11 cellular contexts compared by ENCODE assay signal in genomic region chr2:208311954-208312353, GRCh38. TPM values are rescaled to one million over a fixed set of nuclear protein-coding genes. Genes with fewer than 3 reads are reported as not detected.
DNase-seq lines count a peak whose midpoint lies in the region; ATAC-seq, FAIRE-seq and TF ChIP-seq lines count a peak whose summit lies in the region.
"Had no signal": no experiment of that assay in that cellular context is flagged by ENCODE, and none has a peak within 500 bp of the region (broad histone marks: within the 10 kb centered on the region; RNA-seq: fewer than 3 reads in every experiment).

No MANE protein-coding gene starts in this region.

- TF ChIP-seq POLR2A in GM12878 (IDR thresholded peaks at IDR 0.05; ENCODE audit: low read depth, low read length) = no peak
- no peak for TF ChIP-seq POLR2A in esophagus squamous epithelium (IDR thresholded peaks at IDR 0.05)

- ATAC-seq in GM19372 (IDR thresholded peaks at IDR 0.05; ENCODE audit: low read depth, unreplicated experiment) = peak; percentile 44
- peak; percentile 58 for ATAC-seq in HG03045 (IDR thresholded peaks at IDR 0.05; ENCODE audit: unreplicated experiment)
- ATAC-seq in GM12878 = peak; percentile 84

- H3K27ac ChIP-seq in GM12878 (ENCODE audit: control insufficient read depth, insufficient read depth) = peak overlapping the region; percentile 76
- H3K27ac ChIP-seq in kidney (ENCODE audit: low read depth in 2 of 2, low read length in 2 of 2) = no peak overlapping the region
- no peak overlapping the region for H3K27ac ChIP-seq in esophagus squamous epithelium
- H3K27ac ChIP-seq: hepatocyte had no signal

- WGBS in GM12878 (ENCODE audit: insufficient coverage, insufficient replicate concordance, low lambda C conversion rate, missing lambda C conversion rate) = 10% methylated on average over 4 of the region's 4 CpGs
- WGBS in esophagus squamous epithelium, 2 donors = 44 to 61% methylated on average over 4 of the region's 4 CpGs

- H3K9ac ChIP-seq in GM12878 (ENCODE audit: control insufficient read depth, insufficient read depth, low read length) = no peak overlapping the region
- no peak overlapping the region for H3K9ac ChIP-seq in kidney (ENCODE audit: low read length in 2 of 2)

- no peaks in the 10 kb centered on the region for H3K9me3 ChIP-seq in GM12878 (replicated peaks; ENCODE audit: control insufficient read depth, insufficient read depth, low read length)
- H3K9me3 ChIP-seq in kidney (ENCODE audit: control insufficient read depth in 1 of 2, low read length in 2 of 2) = no peaks in the 10 kb centered on the region
- no peaks in the 10 kb centered on the region for H3K9me3 ChIP-seq in esophagus squamous epithelium

- no TSS peak for BruUV-seq in GM12878 (replicated peaks; lab: Mats Ljungman, UMichigan)

- peaks cover 9% of the 10 kb centered on the region for H3K79me2 ChIP-seq in GM12878 (ENCODE audit: control insufficient read depth, insufficient read depth, low read length)
- H3K79me2 ChIP-seq: hepatocyte had no signal

- H3K27me3 ChIP-seq in GM12878 (replicated peaks in 1 of 2; ENCODE audit: control insufficient read depth in 2 of 2, insufficient read depth in 2 of 2, low read length in 1 of 2) (no peaks in the 10 kb centered on the region), esophagus squamous epithelium (no peaks in the 10 kb centered on the region)
- H3K27me3 ChIP-seq: hepatocyte had no signal

- RAD21 ChIA-PET in GM12878 (lab: Charles Lee; ENCODE audit: unreplicated experiment) = interaction anchor here (0.6 to 2.4 kb wide), 12 partner anchors 9 to 60 kb away, joined by 3 to 16 read pairs (median 6); partner anchors contain the start of genes IDH1 and PIKFYVE

- H3K4me3 ChIP-seq in GM08714 (ENCODE audit: low read length) (peak overlapping the region; percentile 57; the same call in 1 of the 2 replicates), GM12878 (peak overlapping the region; percentile 71), kidney (ENCODE audit: low read length in 2 of 2) (no peak overlapping the region), esophagus squamous epithelium (no peak overlapping the region)
- H3K4me3 ChIP-seq: hepatocyte had no signal

- H3K4me2 ChIP-seq in GM12878 (ENCODE audit: control insufficient read depth, insufficient read depth) = peak overlapping the region; percentile 51

- FAIRE-seq in GM12878 (lab: Jason Lieb, UNC) (no peak), kidney (lab: Jason Lieb, UNC) (no peak)

- in situ Hi-C loops in GM12878 (cut with MboI) = no loop called here

- intact Hi-C loops in GM12878 (cut with micrococcal nuclease; ENCODE audit: unreplicated experiment) = loop anchor here (2.0 kb wide), 1 partner anchor 17 kb away; no protein-coding TSS in a partner anchor
- intact Hi-C loops in kidney (cut with DNase I) = no loop called here
- intact Hi-C loops in esophagus squamous epithelium (cut with DNase I) = no loop called here

- TF ChIP-seq CTCF in GM12878 (IDR thresholded peaks at IDR 0.05 in 2 of 3, conservative IDR thresholded peaks at IDR 0.05 in 1 of 3; ENCODE audit: control insufficient read depth in 2 of 3, extremely low read depth in 1 of 3, insufficient read depth in 1 of 3, low read depth in 3 of 3, low read length in 3 of 3) (no peak), kidney (IDR thresholded peaks at IDR 0.05; ENCODE audit: borderline replicate concordance, extremely low read depth, insufficient read depth) (no peak), esophagus squamous epithelium (IDR thresholded peaks at IDR 0.05) (no peak)

- SMC1A ChIA-PET in GM12878 (lab: Charles Lee; ENCODE audit: uncharacterized antibody, unreplicated experiment) = interaction anchor here (1.2 to 5.8 kb wide), 12 partner anchors 9 to 136 kb away, joined by 3 to 77 read pairs (median 5); partner anchors contain the start of genes IDH1 and PIKFYVE

- H2AFZ ChIP-seq in GM12878 (ENCODE audit: control insufficient read depth, low read depth, low read length) = no peak overlapping the region
- H2AFZ ChIP-seq: hepatocyte had no signal

- DNase-seq in GM12878 (ENCODE audit: low read depth, low spot score) (no peak), epidermal melanocyte (ENCODE audit: insufficient read length, low spot score) (no peak), NCI-H446 (lab: John Stamatoyannopoulos, UW) (no peak), kidney (no peak), esophagus squamous epithelium (lab: John Stamatoyannopoulos, UW) (no peak)
- DNase-seq: HFFc6, NCI-H510A treated with DMSO at 0.1 percent for 48 hours had no signal

- TF ChIP-seq RAD21 in GM12878 (IDR thresholded peaks at IDR 0.05; ENCODE audit: insufficient read depth, low read depth, low read length) = no peak

- CTCF ChIA-PET in GM12878 (lab: Yijun Ruan, JAX) = interaction anchor here (1.0 to 3.1 kb wide), 9 partner anchors 8 to 565 kb away, joined by 3 to 24 read pairs (median 6); partner anchors contain the start of genes IDH1 and PIKFYVE

- H3K4me1 ChIP-seq in GM12878 (ENCODE audit: control insufficient read depth, insufficient read depth, low read length) = peaks cover 13% of the 10 kb centered on the region
- H3K4me1 ChIP-seq in kidney (ENCODE audit: control insufficient read depth in 1 of 2, insufficient read depth in 1 of 2, low read depth in 1 of 2, low read length in 2 of 2) = no peaks in the 10 kb centered on the region
- H3K4me1 ChIP-seq in esophagus squamous epithelium = peaks cover 0 to 7% (median 0%) of the 10 kb centered on the region in 3 donors

- POLR2A ChIA-PET in GM12878 (lab: Charles Lee) = interaction anchor here (1.2 to 6.0 kb wide), 4 partner anchors 9 to 58 kb away, joined by 5 to 68 read pairs (median 16); partner anchors contain the start of genes IDH1 and PIKFYVE

- no peaks in the 10 kb centered on the region for H4K20me1 ChIP-seq in GM12878 (ENCODE audit: control insufficient read depth, insufficient read depth)

- TF ChIP-seq EP300 in GM12878 (IDR thresholded peaks at IDR 0.05; ENCODE audit: borderline replicate concordance in 1 of 2, control insufficient read depth in 1 of 2, low read depth in 2 of 2, low read length in 2 of 2) = no peak

- H3K36me3 ChIP-seq in GM12878 (ENCODE audit: control insufficient read depth in 2 of 2, insufficient read depth in 2 of 2, low read length in 1 of 2) (peaks cover 0 to 8% of the 10 kb centered on the region in 2 experiments; a peak in 2 of 4 replicates), kidney (ENCODE audit: control insufficient read depth in 1 of 2, insufficient read depth in 2 of 2, low read length in 2 of 2) (peaks cover 7 to 13% of the 10 kb centered on the region in 2 donors), esophagus squamous epithelium (peaks cover 0 to 41% (median 8%) of the 10 kb centered on the region in 3 donors)

TF ChIP-seq in GM12878, 131 proteins besides CTCF, POLR2A, EP300 and RAD21 (continues in another document):
- no peak for TF ChIP-seq SMC3 (IDR thresholded peaks at IDR 0.05; ENCODE audit: borderline replicate concordance, low read length)
- TF ChIP-seq CHD2 (IDR thresholded peaks at IDR 0.05; ENCODE audit: borderline replicate concordance, low read depth, low read length) = no peak
- TF ChIP-seq KAT2A (conservative IDR thresholded peaks at IDR 0.05; ENCODE audit: control insufficient read depth, low read depth, low read length) = no peak
- no peak for TF ChIP-seq SRF (IDR thresholded peaks at IDR 0.05; ENCODE audit: low read depth in 2 of 2, low read length in 2 of 2)
- TF ChIP-seq TAF1 (IDR thresholded peaks at IDR 0.05; ENCODE audit: borderline replicate concordance, low read depth, low read length) = peak; percentile 53; the same call in 1 of the 2 replicates
- no peak for TF ChIP-seq KDM1A (IDR thresholded peaks at IDR 0.05; ENCODE audit: borderline replicate concordance)
- TF ChIP-seq MYB (IDR thresholded peaks at IDR 0.05; ENCODE audit: borderline replicate concordance, low read depth, low read length) = no peak

RNA-seq across cellular contexts. Expression of gene PIKFYVE, which starts 45.9 kb away (rescaled TPM):
- total RNA-seq in GM12878 (2013; cell fraction: nucleolus; rRNA removed) = 180 and 182 TPM in 2 replicates
- 26.8 and 31.3 TPM in 2 replicates for total RNA-seq in GM12878 (2014; rRNA removed)
- 28.4 and 29.9 TPM in 2 replicates for total RNA-seq in GM12878 (2014; rRNA removed; fragmentation: Illumina TruSeq; extraction: Trizol)
- 21.1 and 21.2 TPM in 2 replicates for total RNA-seq in GM12878 (2021)
- polyA plus RNA-seq in GM12878 (2011; ENCODE audit: low read depth) = 7.8 TPM
- polyA plus RNA-seq in GM12878 (2011; rRNA removed) = 41.7 and 57.9 TPM in 2 replicates
- polyA plus RNA-seq in GM12878 (2011; cell fraction: cytosol; rRNA removed) = 18.5 and 21.3 TPM in 2 replicates
- 52.2 and 58.8 TPM in 2 replicates for polyA plus RNA-seq in GM12878 (2011; cell fraction: nucleus; rRNA removed)
- polyA plus RNA-seq in GM12878 (2012) = 9.9 and 11.6 TPM in 2 replicates
- polyA plus RNA-seq in GM12878 (2014; fragmentation: Illumina TruSeq; extraction: Trizol) = 24.5 and 31.0 TPM in 2 replicates
- polyA plus RNA-seq in GM12878 (2014; fragmentation: Nextera tagmentation; extraction: Ambion mirVana) = 1 to 10 TPM; 5.2 to 5.5 TPM
- 15.6 and 18.0 TPM in 2 replicates for polyA plus RNA-seq in GM12878 (2014; rRNA removed)
- polyA plus RNA-seq in GM12878 (2016; fragmentation: Nextera tagmentation; extraction: Ambion mirVana) = 1 to 10 TPM; 9.6 to 9.9 TPM
- polyA minus RNA-seq in GM12878 (2011; rRNA and poly(A)+ RNA removed) = 89.7 and 93.4 TPM in 2 replicates
- 21.1 and 26.6 TPM in 2 replicates for polyA minus RNA-seq in GM12878 (2011; cell fraction: cytosol; rRNA and poly(A)+ RNA removed)
- 90.8 and 125 TPM in 2 replicates for polyA minus RNA-seq in GM12878 (2011; cell fraction: nucleus; rRNA and poly(A)+ RNA removed)
- 31.5 TPM for total RNA-seq in kidney
- 3.4 TPM for polyA plus RNA-seq in kidney (ENCODE audit: insufficient read depth, low read depth, low replicate concordance)
- total RNA-seq in esophagus squamous epithelium = 10 to 100 TPM; 10.5 to 25.7 (median 12.5) TPM

RNA-seq across cellular contexts. Expression of gene IDH1, which starts 57.1 kb away (rescaled TPM):
- 79.4 and 80.2 TPM in 2 replicates for total RNA-seq in GM12878 (2013; cell fraction: nucleolus; rRNA removed)
- 39.0 and 51.9 TPM in 2 replicates for total RNA-seq in GM12878 (2014; rRNA removed)
- 57.1 and 58.1 TPM in 2 replicates for total RNA-seq in GM12878 (2014; rRNA removed; fragmentation: Illumina TruSeq; extraction: Trizol)
- 45.4 and 46.4 TPM in 2 replicates for total RNA-seq in GM12878 (2021)
- 16.3 TPM for polyA plus RNA-seq in GM12878 (2011; ENCODE audit: low read depth)
- 114 and 164 TPM in 2 replicates for polyA plus RNA-seq in GM12878 (2011; rRNA removed)
- 45.2 and 53.2 TPM in 2 replicates for polyA plus RNA-seq in GM12878 (2011; cell fraction: cytosol; rRNA removed)
- 70.4 and 77.8 TPM in 2 replicates for polyA plus RNA-seq in GM12878 (2011; cell fraction: nucleus; rRNA removed)
- 17.2 and 27.7 TPM in 2 replicates for polyA plus RNA-seq in GM12878 (2012)
- 54.4 and 72.1 TPM in 2 replicates for polyA plus RNA-seq in GM12878 (2014; fragmentation: Illumina TruSeq; extraction: Trizol)
- polyA plus RNA-seq in GM12878 (2014; fragmentation: Nextera tagmentation; extraction: Ambion mirVana) = 10 to 100 TPM; 56.0 to 67.7 TPM
- polyA plus RNA-seq in GM12878 (2014; rRNA removed) = 35.8 and 46.9 TPM in 2 replicates
- 10 to 100 TPM; 48.9 to 55.6 TPM for polyA plus RNA-seq in GM12878 (2016; fragmentation: Nextera tagmentation; extraction: Ambion mirVana)
- 67.4 and 80.6 TPM in 2 replicates for polyA minus RNA-seq in GM12878 (2011; rRNA and poly(A)+ RNA removed)
- polyA minus RNA-seq in GM12878 (2011; cell fraction: cytosol; rRNA and poly(A)+ RNA removed) = 23.7 and 25.6 TPM in 2 replicates
- polyA minus RNA-seq in GM12878 (2011; cell fraction: nucleus; rRNA and poly(A)+ RNA removed) = 41.2 and 65.1 TPM in 2 replicates
- 53.1 TPM for total RNA-seq in kidney
- polyA plus RNA-seq in kidney (ENCODE audit: insufficient read depth, low read depth, low replicate concordance) = 95.7 TPM
- 100 to 1,000 TPM; 108 to 223 (median 142) TPM for total RNA-seq in esophagus squamous epithelium

Comparison
In these comparisons a context has a peak if more than half of its experiments do, and no peak if none do; other contexts are left out.
1. H3K4me3 ChIP-seq: peak in GM08714 (single experiment) and GM12878 (single experiment); none in kidney (0 of 2) and esophagus squamous epithelium (0 of 4).
2. Peak in every context shown above with its lines, with median percentiles within 50 percentile points of each other: ATAC-seq.